17 cellular contexts compared by ENCODE assay signal in genomic region chr5:109676920-109677319, GRCh38. TPM values are rescaled to one million over a fixed set of nuclear protein-coding genes. Genes with fewer than 3 reads are reported as not detected.
A peak's percentile ranks its signal among the peaks of the same experiment; 100 is the strongest.
DNase-seq lines count a peak whose midpoint lies in the region; ATAC-seq and TF ChIP-seq lines count a peak whose summit lies in the region.
"Had no signal": no experiment of that assay in that cellular context is flagged by ENCODE, and none has a peak within 500 bp of the region (broad histone marks: within the 10 kb centered on the region; RNA-seq: fewer than 3 reads in every experiment).

No MANE protein-coding gene starts in this region.

- intact Hi-C loops in sciatic nerve (cut with DNase I), result no loop called here

- DNase-seq in DMS 273 (lab: John Stamatoyannopoulos, UW; ENCODE audit: unreplicated experiment), result peak; percentile 78
- DNase-seq in SK-MEL-5 (ENCODE audit: low read depth, low spot score), result peak; percentile 16
- DNase-seq in sciatic nerve (ENCODE audit: low spot score), result no peak
- no peak for DNase-seq in KG1 (lab: John Stamatoyannopoulos, UW)
- no peak for DNase-seq in NOMO-1 treated with DMSO at 0.1 percent for 48 hours (lab: John Stamatoyannopoulos, UW; ENCODE audit: unreplicated experiment)
- DNase-seq in WERI-Rb-1, result no peak
- DNase-seq: GF-D8, H9, KBM-7, NCI-H1436, NCI-H2081, NCI-H510A, NCI-H774, SHP77 treated with DMSO at 0.1 percent for 48 hours had no signal

- no peak overlapping the region for H3K27ac ChIP-seq in WERI-Rb-1
- H3K27ac ChIP-seq: A549, C4-2B had no signal

- in situ Hi-C loops in SK-MEL-5 (cut with HindIII; ENCODE audit: low pct_unique_long_range_greater_than_20kb, low sequenced_read_pairs), result no loop called here

- no peaks in the 10 kb centered on the region for H3K36me3 ChIP-seq in WERI-Rb-1

- ATAC-seq in HG02798 (IDR thresholded peaks at IDR 0.05; ENCODE audit: poor library complexity, unreplicated experiment) (peak; percentile 58), sciatic nerve (peak; percentile 97)
- ATAC-seq: A549 had no signal

- no peak overlapping the region for H3K4me3 ChIP-seq in WERI-Rb-1 (ENCODE audit: low read depth, low read length)
- H3K4me3 ChIP-seq: A549 had no signal

- no peaks in the 10 kb centered on the region for H3K27me3 ChIP-seq in WERI-Rb-1 (ENCODE audit: insufficient read depth, low read depth, severe bottlenecking)

- TF ChIP-seq CTCF in WERI-Rb-1 (IDR thresholded peaks at IDR 0.05; ENCODE audit: low read depth, low read length), result no peak

- no peaks in the 10 kb centered on the region for H3K9me3 ChIP-seq in WERI-Rb-1 (ENCODE audit: severe bottlenecking)
- H3K9me3 ChIP-seq: A549 had no signal

RNA-seq across cellular contexts. Expression of gene MAN2A1, which starts 12.8 kb away (rescaled TPM):
- 14.7 and 15.1 TPM in 2 replicates for total RNA-seq in SK-MEL-5 (2014; rRNA removed; shearing (Covaris generic))
- polyA plus RNA-seq in SK-MEL-5 (2015; cell fraction: cytosol; rRNA removed), result 13.4 and 21.6 TPM in 2 replicates
- 18.0 and 22.9 TPM in 2 replicates for polyA plus RNA-seq in SK-MEL-5 (2015; cell fraction: nucleus; rRNA removed)
- total RNA-seq in sciatic nerve, result 45.2 TPM

Comparison
In these comparisons a context has a peak if more than half of its experiments do, and no peak if none do; other contexts are left out.
1. DNase-seq: peak in DMS 273 (single experiment) and SK-MEL-5 (single experiment); none in sciatic nerve (single experiment), KG1 (single experiment), NOMO-1 treated with DMSO at 0.1 percent for 48 hours (single experiment) and WERI-Rb-1 (single experiment).